ENCODE assay signal across 10 cellular contexts in the genomic region with DNA sequence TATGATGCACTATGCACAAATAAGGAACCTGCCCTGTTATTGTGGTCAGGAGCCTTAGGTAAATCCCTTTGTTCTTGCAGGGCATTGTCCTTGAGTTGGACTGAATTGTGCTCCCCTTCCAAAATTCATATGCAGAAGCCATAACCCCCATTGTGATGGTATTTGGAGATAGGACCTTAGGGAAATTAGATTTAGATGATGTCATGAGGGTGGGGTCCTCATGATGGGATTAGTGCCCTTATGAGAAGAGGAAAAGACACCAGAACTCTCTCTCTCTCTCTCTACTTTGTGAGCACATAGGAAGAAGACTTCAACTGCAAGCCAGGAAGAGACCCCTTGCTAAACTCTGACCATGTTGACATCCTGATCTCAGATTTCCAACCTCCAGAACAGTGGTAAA.
"Had no signal": no experiment of that assay in that cellular context is flagged by ENCODE, and none has a peak within 500 bp of the region (broad histone marks: within the 10 kb centered on the region; RNA-seq: fewer than 3 reads in every experiment).

No MANE protein-coding gene starts in this region.

- H3K9ac ChIP-seq: GM23248, KMS-11 had no signal

- H3K4me3 ChIP-seq: GM23248, HAP-1 had no signal

- H3K27ac ChIP-seq: GM23248, HL-60, KMS-11 had no signal

- DNase-seq: GM23248, GOT3, H7, IMR-90, Karpas-422, KBM-7 had no signal

- H3K4me1 ChIP-seq: HAP-1 had no signal

- H2AFZ ChIP-seq: GM23248 had no signal

- H3K36me3 ChIP-seq: HAP-1 had no signal

- H3K4me2 ChIP-seq: KMS-11 had no signal

- ATAC-seq: HCT116 had no signal

- H3K9me3 ChIP-seq: HAP-1 had no signal
